In the genomic region with DNA sequence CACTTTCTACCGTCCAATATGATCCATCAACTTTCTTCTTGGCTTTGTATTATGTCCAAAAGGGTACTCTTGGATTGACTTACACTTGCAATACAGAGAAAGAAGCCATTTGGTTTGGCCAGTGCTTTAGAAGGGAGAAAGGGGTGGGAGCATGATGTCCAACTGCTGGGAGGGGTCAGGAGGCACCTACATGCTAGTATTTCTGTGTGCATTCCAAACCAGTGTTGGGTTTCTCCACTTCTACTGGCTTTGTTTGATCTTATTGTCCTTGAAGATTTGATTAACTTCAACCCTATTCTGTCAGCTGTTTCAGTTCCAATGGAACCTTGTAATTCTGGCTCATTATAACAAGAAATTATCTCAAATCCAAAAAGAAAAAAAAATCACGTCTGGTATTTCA, we compare ENCODE assay signal across 21 cellular contexts.
"Had no signal": no experiment of that assay in that cellular context is flagged by ENCODE, and none has a peak within 500 bp of the region (broad histone marks: within the 10 kb centered on the region; RNA-seq: fewer than 3 reads in every experiment).

No MANE protein-coding gene starts in this region.

- H3K36me3 ChIP-seq: MG63, SJSA1 had no signal

- ATAC-seq: HepG2 had no signal

- H3K4me3 ChIP-seq: MG63, SJSA1, SK-N-MC had no signal

- H3K9me3 ChIP-seq: MG63, SJSA1 had no signal

- DNase-seq: Karpas-422, KG1, NCI-H1092, NCI-H1105 treated with DMSO at 0.1 percent for 48 hours, NCI-H1417 treated with DMSO at 0.1 percent for 48 hours, NCI-H187, NCI-H2029, NCI-H2081 treated with DMSO at 0.1 percent for 48 hours, NCI-H2171, NCI-H446, NCI-H510A, NCI-H524 treated with DMSO at 0.1 percent for 48 hours, NCI-H69, NCI-H774, Right ventricle myocardium superior, RPMI8226, SIG-M5 had no signal

- H3K27ac ChIP-seq: SJSA1, SK-N-MC had no signal

- H3K27me3 ChIP-seq: MG63, SJSA1 had no signal
